ENCODE assay signal across 28 cellular contexts in genomic region chr7:66190504-66190857, GRCh38.
"Had no signal": no experiment of that assay in that cellular context is flagged by ENCODE, and none has a peak within 500 bp of the region (broad histone marks: within the 10 kb centered on the region; RNA-seq: fewer than 3 reads in every experiment).

No MANE protein-coding gene starts in this region.

- H3K27me3 ChIP-seq: pancreas, sigmoid colon, testis, thyroid gland, transverse colon, upper lobe of right lung had no signal

- H3K4me3 Mint-ChIP-seq: immature natural killer cell; naive thymus-derived CD8-positive, alpha-beta T cell; nephron; neural crest cell; stimulated activated memory B cell treated with anti-CD40 and anti-IgM and Interleukin-4, amounts not matched to agents 10 μg/mL and 1 μg/mL and 100 μg/mL, for 72 hours; stimulated activated naive CD8-positive, alpha-beta T cell treated with anti-CD3 and anti-CD28 coated beads, Interleukin-15, amount 100 ng/mL, for 72 hours had no signal

- H3K4me3 ChIP-seq: lower lobe of right lung, pancreas, prostate gland, sigmoid colon, testis, thyroid gland, transverse colon, upper lobe of right lung had no signal

- DNase-seq: immature natural killer cell; left ventricle myocardium superior; lower lobe of right lung; mammary epithelial cell; mesenchymal stem cell; naive thymus-derived CD8-positive, alpha-beta T cell; retina; right cardiac atrium; sigmoid colon; small intestine; stimulated activated CD4-positive, alpha-beta T cell treated with anti-CD3 and anti-CD28 coated beads, Interleukin-1b, Interleukin-23, amount 100 ng/mL, for 48 hours; stimulated activated CD4-positive, alpha-beta T cell treated with anti-CD3 and anti-CD28 coated beads, Interleukin-2, amount 100 ng/mL, for 48 hours; stimulated activated CD4-positive, alpha-beta T cell treated with anti-CD3 and anti-CD28 coated beads, Interleukin-4, amount 100 ng/mL, for 4 hours; stimulated activated CD8-positive, alpha-beta memory T cell treated with anti-CD3 and anti-CD28 coated beads, Interleukin-4, amount 100 ng/mL, for 48 hours; stimulated activated naive CD4-positive, alpha-beta T cell treated with Interleukin-2 at 50 U/mL for 16 hours; stimulated activated naive CD8-positive, alpha-beta T cell treated with anti-CD3 and anti-CD28 coated beads, Interleukin-15, amount 100 ng/mL, for 72 hours; testis; transverse colon had no signal

- H3K27ac Mint-ChIP-seq: immature natural killer cell; nephron; stimulated activated memory B cell treated with anti-CD40 and anti-IgM and Interleukin-4, amounts not matched to agents 10 μg/mL and 1 μg/mL and 100 μg/mL, for 72 hours; stimulated activated naive CD8-positive, alpha-beta T cell treated with anti-CD3 and anti-CD28 coated beads, Interleukin-15, amount 100 ng/mL, for 72 hours had no signal

- H3K9me3 Mint-ChIP-seq: immature natural killer cell; stimulated activated naive CD8-positive, alpha-beta T cell treated with anti-CD3 and anti-CD28 coated beads, Interleukin-15, amount 100 ng/mL, for 72 hours had no signal

- FAIRE-seq: islet of Langerhans, kidney, pancreas, small intestine, urothelium cell line had no signal

- H3K4me1 ChIP-seq: lower lobe of right lung, pancreas, prostate gland, sigmoid colon, testis, thyroid gland, transverse colon, upper lobe of right lung had no signal

- H3K9me3 ChIP-seq: lower lobe of right lung, pancreas, prostate gland, sigmoid colon, testis, thyroid gland, transverse colon, upper lobe of right lung had no signal

- H3K27me3 Mint-ChIP-seq: stimulated activated naive CD8-positive, alpha-beta T cell treated with anti-CD3 and anti-CD28 coated beads, Interleukin-15, amount 100 ng/mL, for 72 hours had no signal

- ATAC-seq: left ventricle myocardium superior; naive thymus-derived CD8-positive, alpha-beta T cell; stimulated activated memory B cell treated with anti-CD40 and anti-IgM and Interleukin-4, amounts not matched to agents 10 μg/mL and 1 μg/mL and 100 μg/mL, for 72 hours; stimulated activated naive CD8-positive, alpha-beta T cell treated with anti-CD3 and anti-CD28 coated beads, Interleukin-15, amount 100 ng/mL, for 72 hours had no signal

- H3K36me3 ChIP-seq: lower lobe of right lung, pancreas, prostate gland, sigmoid colon, thyroid gland, transverse colon, upper lobe of right lung had no signal

- H3K27ac ChIP-seq: lower lobe of right lung, pancreas, prostate gland, sigmoid colon, testis, thyroid gland, transverse colon, upper lobe of right lung had no signal

- H3K4me1 Mint-ChIP-seq: immature natural killer cell; nephron; neural crest cell; stimulated activated naive CD8-positive, alpha-beta T cell treated with anti-CD3 and anti-CD28 coated beads, Interleukin-15, amount 100 ng/mL, for 72 hours had no signal

- H3K36me3 Mint-ChIP-seq: stimulated activated memory B cell treated with anti-CD40 and anti-IgM and Interleukin-4, amounts not matched to agents 10 μg/mL and 1 μg/mL and 100 μg/mL, for 72 hours had no signal
